12 cellular contexts compared by ENCODE assay signal in the genomic region with DNA sequence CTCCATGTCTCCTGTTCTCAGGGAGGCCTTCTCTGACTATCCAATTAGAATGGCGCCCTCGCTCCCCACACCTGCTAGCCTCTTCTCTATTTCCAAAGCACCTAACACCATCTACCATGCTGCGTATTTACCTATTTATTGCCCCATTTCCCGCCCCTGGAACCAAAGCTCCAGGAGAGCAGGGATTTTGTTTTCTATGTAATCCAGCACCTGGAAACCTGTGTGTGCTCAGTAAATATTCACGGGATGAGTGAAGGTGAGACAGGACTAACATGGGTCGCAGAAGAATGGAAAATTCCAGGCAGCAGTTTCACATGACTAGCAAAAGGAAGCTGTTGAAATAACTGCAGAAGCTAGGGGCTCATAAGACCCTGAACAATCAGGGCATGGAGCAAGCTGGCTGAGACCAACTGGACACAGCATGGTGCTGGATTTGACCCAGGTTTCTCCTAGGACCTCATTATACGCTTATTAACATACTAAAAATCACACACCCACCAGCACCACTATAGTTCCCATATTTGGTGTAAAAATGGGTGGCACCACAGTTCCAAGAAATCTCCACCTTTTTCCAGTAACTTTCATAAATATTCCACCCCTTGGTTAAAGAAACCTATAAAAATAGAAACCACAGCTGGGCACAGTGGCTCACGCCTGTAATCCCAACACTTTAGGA. TPM values are rescaled to one million over a fixed set of nuclear protein-coding genes. Genes with fewer than 3 reads are reported as not detected.
DNase-seq lines count a peak whose midpoint lies in the region; FAIRE-seq and TF ChIP-seq lines count a peak whose summit lies in the region.
"Had no signal": no experiment of that assay in that cellular context is flagged by ENCODE, and none has a peak within 500 bp of the region (broad histone marks: within the 10 kb centered on the region; RNA-seq: fewer than 3 reads in every experiment).

No MANE protein-coding gene starts in this region.

- H3K4me3 ChIP-seq in H1 (ENCODE audit: extremely low read depth in 1 of 4, insufficient read depth in 2 of 4, low read depth in 3 of 4, low read length in 4 of 4) = no peak overlapping the region
- H3K4me3 ChIP-seq in parathyroid adenoma (ENCODE audit: low read depth, low read length) = no peak overlapping the region
- H3K4me3 ChIP-seq: psoas muscle had no signal

- H3K27ac ChIP-seq in H1 (ENCODE audit: low read depth, low read length) = peak overlapping the region; percentile 15; the same call in 1 of the 2 replicates
- peak overlapping the region; percentile 24 for H3K27ac ChIP-seq in parathyroid adenoma
- H3K27ac ChIP-seq: psoas muscle had no signal

- TF ChIP-seq CTCF in H1 (IDR thresholded peaks at IDR 0.05; ENCODE audit: control extremely low read depth in 1 of 3, insufficient read depth in 1 of 3, low read depth in 1 of 3, low read length in 3 of 3) (no peak), parathyroid adenoma (IDR thresholded peaks at IDR 0.05) (no peak)

- H3K9ac ChIP-seq in H1 (replicated peaks in 1 of 4; ENCODE audit: extremely low read depth in 1 of 4, low read depth in 3 of 4, low read length in 3 of 4) (no peak overlapping the region), parathyroid adenoma (no peak overlapping the region)

- no peak for TF ChIP-seq EP300 in H1 (IDR thresholded peaks at IDR 0.05; ENCODE audit: borderline replicate concordance in 1 of 2, low read depth in 2 of 2, low read length in 2 of 2)

- no peak overlapping the region for H3K56ac ChIP-seq in H1 (replicated peaks; ENCODE audit: insufficient read length, low read depth, low read length)

- peak overlapping the region; percentile 35 for H4K5ac ChIP-seq in H1 (ENCODE audit: insufficient read length, low read depth, low read length)

- H3K79me1 ChIP-seq in H1 (ENCODE audit: low read depth, low read length) = no peaks in the 10 kb centered on the region

- DNase-seq in DMS53 (lab: John Stamatoyannopoulos, UW) (peak; percentile 90), NCI-H2196 treated with DMSO at 0.1 percent for 48 hours (lab: John Stamatoyannopoulos, UW; ENCODE audit: unreplicated experiment) (peak; percentile 29), H1 (ENCODE audit: low read depth in 1 of 2, low spot score in 2 of 2) (no peak), AG08396 (ENCODE audit: low spot score) (no peak), HT-29 (ENCODE audit: low spot score) (no peak)
- no peak for DNase-seq in stimulated activated CD4-positive, alpha-beta T cell treated with anti-CD3 and anti-CD28 coated beads, Interleukin-2, amount 100 ng/mL, for 48 hours
- no peak for DNase-seq in activated CD8-positive, alpha-beta memory T cell treated with anti-CD3 and anti-CD28 coated beads, Interleukin-2, amount 50 U/mL, for 48 hours
- DNase-seq: activated naive CD4-positive, alpha-beta T cell treated with anti-CD3 and anti-CD28 coated beads, Interleukin-2, amount 50 U/mL, for 16 hours; CD4-positive, alpha-beta memory T cell; NCI-H1092 treated with DMSO at 0.1 percent for 48 hours had no signal

- H3K14ac ChIP-seq in H1 (ENCODE audit: insufficient read length) = no peak overlapping the region

- peak overlapping the region; percentile 75; the same call in 1 of the 2 replicates for H2BK5ac ChIP-seq in H1 (ENCODE audit: low read depth, low read length)

- POLR2A ChIA-PET in H1 (lab: Charles Lee; ENCODE audit: partially characterized antibody) = interaction anchor here (1.2 to 58.9 kb wide), 4 partner anchors 18 to 127 kb away, joined by 3 to 1829 read pairs (median 6); partner anchors contain the start of genes SLC9A1, TENT5B and TRNP1

- H3K27me3 ChIP-seq in H1 (replicated peaks in 1 of 4; ENCODE audit: control insufficient read depth in 3 of 4, extremely low read depth in 1 of 4, insufficient read depth in 3 of 4, low read length in 3 of 4) (no peaks in the 10 kb centered on the region), parathyroid adenoma (ENCODE audit: control insufficient read depth, insufficient read depth, low read length) (no peaks in the 10 kb centered on the region)

- H3K79me2 ChIP-seq in H1 (ENCODE audit: control insufficient read depth in 1 of 2, insufficient read depth in 2 of 2, low read length in 2 of 2) = no peaks in the 10 kb centered on the region
- H3K79me2 ChIP-seq in parathyroid adenoma = no peaks in the 10 kb centered on the region

- 75% methylated on average over 8 of the region's 8 CpGs; no CpG with 5 or more reads in 1 of the 2 experiments for WGBS in H1 (ENCODE audit: extremely low coverage in 1 of 2, insufficient coverage in 1 of 2, insufficient read length in 1 of 2, insufficient replicate concordance in 2 of 2, low coverage in 1 of 2, low lambda C conversion rate in 2 of 2, missing lambda C conversion rate in 1 of 2), 2 experiments

- no peak overlapping the region for H4K8ac ChIP-seq in H1 (ENCODE audit: extremely low read depth, insufficient read depth, low read length)

- peak; percentile 39 for FAIRE-seq in H1 (lab: Jason Lieb, UNC)

- TF ChIP-seq POLR2A in H1 (IDR thresholded peaks at IDR 0.05; ENCODE audit: control extremely low read depth in 1 of 2, low read depth in 2 of 2, low read length in 2 of 2) = no peak

- TF ChIP-seq RAD21 in H1 (IDR thresholded peaks at IDR 0.05 in 1 of 2, conservative IDR thresholded peaks at IDR 0.05 in 1 of 2; ENCODE audit: low read depth in 2 of 2, low read length in 2 of 2) = no peak

- no peaks in the 10 kb centered on the region for H4K20me1 ChIP-seq in H1 (replicated peaks in 1 of 2; ENCODE audit: control insufficient read depth in 1 of 2, insufficient read depth in 2 of 2, low read length in 2 of 2)

- H4K91ac ChIP-seq in H1 (replicated peaks; ENCODE audit: insufficient read length, low read length) = peak overlapping the region; percentile 70

- peak overlapping the region; percentile 75 for H3K18ac ChIP-seq in H1 (ENCODE audit: extremely low read depth, low read length)

- H3K36me3 ChIP-seq in H1 (ENCODE audit: control insufficient read depth in 2 of 4, insufficient read depth in 4 of 4, low read length in 3 of 4) (no peaks in the 10 kb centered on the region), parathyroid adenoma (ENCODE audit: control insufficient read depth, insufficient read depth, low read length) (no peaks in the 10 kb centered on the region)

- H2BK12ac ChIP-seq in H1 (ENCODE audit: low read depth, low read length) = peak overlapping the region; percentile 89; the same call in 1 of the 2 replicates

- no peak overlapping the region for H2BK120ac ChIP-seq in H1 (replicated peaks; ENCODE audit: low read depth, low read length)

- H2AFZ ChIP-seq in H1 (ENCODE audit: low read length) = no peak overlapping the region
- H2AFZ ChIP-seq in parathyroid adenoma = peak overlapping the region; percentile 64

- H3K9me3 ChIP-seq in H1 (ENCODE audit: insufficient read depth in 2 of 2, low read depth in 1 of 2, low read length in 1 of 2) (no peaks in the 10 kb centered on the region), parathyroid adenoma (ENCODE audit: control insufficient read depth, low read length) (no peaks in the 10 kb centered on the region)
- H3K9me3 ChIP-seq: psoas muscle had no signal

- H3K4me2 ChIP-seq in H1 (ENCODE audit: insufficient read depth in 1 of 2, low read depth in 2 of 2, low read length in 2 of 2) = peak overlapping the region; percentile 19 to 23; a peak in 2 of 4 replicates
- peak overlapping the region; percentile 21 for H3K4me2 ChIP-seq in parathyroid adenoma (ENCODE audit: low read length)

- H2BK20ac ChIP-seq in H1 (ENCODE audit: low read length) = peak overlapping the region; percentile 97; the same call in 1 of the 2 replicates

- H2BK15ac ChIP-seq in H1 (ENCODE audit: low read length) = peak overlapping the region; percentile 89; the same call in 1 of the 2 replicates

- H3K23me2 ChIP-seq in H1 (ENCODE audit: low read depth, low read length) = no peaks in the 10 kb centered on the region; the same call in 1 of the 2 replicates

- CTCF ChIA-PET in H1 (lab: Charles Lee; ENCODE audit: partially characterized antibody) = interaction anchor here (1.0 to 14.5 kb wide), 7 partner anchors 9 to 61 kb away, joined by 4 to 139 read pairs (median 6); partner anchors contain the start of gene TRNP1

- H3K4me1 ChIP-seq in H1 (replicated peaks in 1 of 4; ENCODE audit: control insufficient read depth in 3 of 4, insufficient read depth in 4 of 4, low read length in 3 of 4) (peaks cover 13 to 18% (median 16%) of the 10 kb centered on the region in 4 experiments), parathyroid adenoma (peaks cover 5% of the 10 kb centered on the region)

- peak overlapping the region; percentile 0 for H3K4ac ChIP-seq in H1 (replicated peaks; ENCODE audit: insufficient read length, low read depth, low read length)

- peak overlapping the region; percentile 71; the same call in 1 of the 2 replicates for H2AK5ac ChIP-seq in H1 (ENCODE audit: low read depth, low read length)

- H3K23ac ChIP-seq in H1 (ENCODE audit: insufficient read length) = no peak overlapping the region

TF ChIP-seq in H1, 55 proteins besides CTCF, POLR2A, EP300 and RAD21 (continues in another document):
- no peak for TF ChIP-seq SIX5 (IDR thresholded peaks at IDR 0.05; ENCODE audit: low read depth, low read length)

RNA-seq across cellular contexts. Expression of gene TENT5B, which starts 15.1 kb away (rescaled TPM):
- total RNA-seq in H1 (2021; fragmentation: NEBNext Ultra II Directional; extraction: Animal tissue kit (Norgen Biotek cat#: 25700)) = 118 and 129 TPM in 2 replicates
- 119 and 188 TPM in 2 replicates for polyA plus RNA-seq in H1 (2011; rRNA removed)
- polyA plus RNA-seq in H1 (2011; cell fraction: cytosol; rRNA removed) = 156 TPM
- 142 TPM for polyA plus RNA-seq in H1 (2011; cell fraction: nucleus; rRNA removed)
- 104 to 136 TPM (median 132 TPM) in 4 replicates for polyA plus RNA-seq in H1 (2012, experiment 1 of 2)
- 157 TPM for polyA plus RNA-seq in H1 (2012, experiment 2 of 2)
- polyA plus RNA-seq in H1 (2013, experiment 1 of 2) = 64.1 TPM
- 57.8 TPM for polyA plus RNA-seq in H1 (2013, experiment 2 of 2)
- polyA minus RNA-seq in H1 (2011; rRNA and poly(A)+ RNA removed) = 138 and 188 TPM in 2 replicates
- polyA minus RNA-seq in H1 (2011; cell fraction: cytosol; rRNA and poly(A)+ RNA removed) = 164 TPM
- polyA minus RNA-seq in H1 (2011; cell fraction: nucleus; rRNA and poly(A)+ RNA removed) = 132 TPM
- total RNA-seq in HT-29 (2014; rRNA removed; shearing (Covaris generic)) = 1.9 and 2.3 TPM in 2 replicates
- total RNA-seq: CD4-positive, alpha-beta memory T cell had no signal
- polyA plus RNA-seq: CD4-positive, alpha-beta memory T cell had no signal

RNA-seq across cellular contexts. Expression of gene TRNP1, which starts 34.2 kb away (rescaled TPM):
- 51.6 and 51.7 TPM in 2 replicates for total RNA-seq in H1 (2021; fragmentation: NEBNext Ultra II Directional; extraction: Animal tissue kit (Norgen Biotek cat#: 25700))
- polyA plus RNA-seq in H1 (2011; rRNA removed) = 102 and 106 TPM in 2 replicates
- 69.8 TPM for polyA plus RNA-seq in H1 (2011; cell fraction: cytosol; rRNA removed)
- polyA plus RNA-seq in H1 (2011; cell fraction: nucleus; rRNA removed) = 31.0 TPM
- 30.9 to 32.4 TPM (median 31.9 TPM) in 4 replicates for polyA plus RNA-seq in H1 (2012, experiment 1 of 2)
- polyA plus RNA-seq in H1 (2012, experiment 2 of 2) = 43.6 TPM
- polyA plus RNA-seq in H1 (2013, experiment 1 of 2) = 29.6 TPM
- 28.1 TPM for polyA plus RNA-seq in H1 (2013, experiment 2 of 2)
- 17.3 and 19.1 TPM in 2 replicates for polyA minus RNA-seq in H1 (2011; rRNA and poly(A)+ RNA removed)
- 31.3 TPM for polyA minus RNA-seq in H1 (2011; cell fraction: cytosol; rRNA and poly(A)+ RNA removed)
- 49.0 TPM for polyA minus RNA-seq in H1 (2011; cell fraction: nucleus; rRNA and poly(A)+ RNA removed)
- 182 and 203 TPM in 2 replicates for total RNA-seq in HT-29 (2014; rRNA removed; shearing (Covaris generic))
- total RNA-seq: CD4-positive, alpha-beta memory T cell had no signal
- polyA plus RNA-seq: CD4-positive, alpha-beta memory T cell had no signal

Comparison
In these comparisons a context has a peak if more than half of its experiments do, and no peak if none do; other contexts are left out.
1. DNase-seq: peak in DMS53 (single experiment) and NCI-H2196 treated with DMSO at 0.1 percent for 48 hours (single experiment); none in H1 (0 of 2), AG08396 (single experiment), HT-29 (single experiment), stimulated activated CD4-positive, alpha-beta T cell treated with anti-CD3 and anti-CD28 coated beads, Interleukin-2, amount 100 ng/mL, for 48 hours (0 of 2) and activated CD8-positive, alpha-beta memory T cell treated with anti-CD3 and anti-CD28 coated beads, Interleukin-2, amount 50 U/mL, for 48 hours (single experiment).
2. RNA of gene TENT5B, which starts 15.1 kb away (total RNA-seq): 118 to 129 TPM in H1; 1.9 to 2.3 TPM in HT-29; every median in the first group is over 10 times any median in the second.